Comparison of ENCODE assay signal across 36 cellular contexts in the genomic region with DNA sequence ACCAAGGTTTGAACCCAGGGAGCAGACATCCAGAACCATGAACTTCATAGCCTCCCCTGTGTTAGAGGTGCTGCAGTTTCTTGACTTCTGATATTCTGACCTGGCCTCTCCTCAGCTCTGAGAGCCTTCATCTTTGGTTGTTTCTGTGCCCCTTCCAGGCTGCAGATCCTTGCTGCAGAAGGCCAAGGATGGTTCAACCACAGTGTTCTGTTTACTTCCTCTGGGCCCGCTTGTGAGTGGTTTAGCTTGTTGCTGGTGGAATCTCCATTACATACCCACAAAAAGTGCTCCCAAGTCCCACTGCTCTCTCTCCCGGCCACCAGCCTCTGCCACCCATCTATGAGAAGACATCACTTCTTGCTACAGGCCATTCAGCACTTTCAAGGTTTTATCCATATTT. TPM values are rescaled to one million over a fixed set of nuclear protein-coding genes. Genes with fewer than 3 reads are reported as not detected.
"Had no signal": no experiment of that assay in that cellular context is flagged by ENCODE, and none has a peak within 500 bp of the region (broad histone marks: within the 10 kb centered on the region; RNA-seq: fewer than 3 reads in every experiment).

No MANE protein-coding gene starts in this region.

- H3K4me3 ChIP-seq: colonic mucosa, esophagus muscularis mucosa, gastroesophageal sphincter, heart left ventricle, hepatocyte, left lung, mucosa of descending colon, pancreas, skin epidermis, stomach, thyroid gland had no signal

- H3K27ac ChIP-seq: colonic mucosa, esophagus muscularis mucosa, foreskin keratinocyte, gastroesophageal sphincter, heart left ventricle, hepatocyte, left lung, neutrophil, pancreas, skin epidermis, stomach, thyroid gland had no signal

- H3K9me3 ChIP-seq: colonic mucosa, pancreas, thyroid gland had no signal

- H3K36me3 ChIP-seq: colonic mucosa, esophagus muscularis mucosa, gastroesophageal sphincter, heart left ventricle, pancreas, stomach, thyroid gland had no signal

- H3K27me3 ChIP-seq: colonic mucosa, esophagus muscularis mucosa, gastroesophageal sphincter, hepatocyte, neutrophil, pancreas, thyroid gland had no signal

- H3K4me1 ChIP-seq: colonic mucosa, foreskin keratinocyte, left lung, pancreas, thyroid gland had no signal

- H3K4me2 ChIP-seq: hepatocyte had no signal

- H3K79me2 ChIP-seq: hepatocyte had no signal

- ATAC-seq: foreskin keratinocyte; gastroesophageal sphincter; heart left ventricle; left cardiac atrium; left lung; mucosa of descending colon; natural killer cell treated with Interleukin-12 subunit alpha and Interleukin-12 subunit beta and Interleukin-15 and Interleukin-18, amount 100 ng/mL, for 72 hours; pancreas had no signal

- DNase-seq: colonic mucosa; effector memory CD4-positive, alpha-beta T cell; foreskin keratinocyte; heart left ventricle; left cardiac atrium; left lung; mesenchymal stem cell; mucosa of descending colon; naive B cell; pancreas; stimulated activated CD4-positive, alpha-beta T cell treated with anti-CD3 and anti-CD28 coated beads, Interleukin-1b, Interleukin-23, amount 100 ng/mL, for 48 hours; stimulated activated CD4-positive, alpha-beta T cell treated with anti-CD3 and anti-CD28 coated beads, Interleukin-4, amount 100 ng/mL, for 1 hour; stimulated activated CD8-positive, alpha-beta memory T cell treated with anti-CD3 and anti-CD28 coated beads, Interleukin-4, amount 100 ng/mL, for 48 hours; stimulated activated naive CD4-positive, alpha-beta T cell treated with Interleukin-2 at 50 U/mL for 16 hours; stomach; thyroid gland; trophoblast cell had no signal

RNA-seq across cellular contexts. Expression of gene SLC2A7, which starts 9.0 kb away (rescaled TPM):
- total RNA-seq: chondrocyte; colonic mucosa; endothelial cell of umbilical vein; epithelial cell of proximal tubule; esophagus muscularis mucosa; fibroblast of lung; foreskin keratinocyte; kidney epithelial cell; left cardiac atrium; lower leg skin; lung microvascular endothelial cell; mesothelial cell of epicardium; mucosa of descending colon; natural killer cell treated with Interleukin-12 subunit alpha and Interleukin-12 subunit beta and Interleukin-15 and Interleukin-18, amount 100 ng/mL, for 72 hours; neural crest cell; omental fat pad; pancreas; progenitor cell of endocrine pancreas; stomach; subcutaneous adipose tissue; temporal lobe had no signal
- polyA plus RNA-seq: endothelial cell of umbilical vein, fibroblast of lung, foreskin keratinocyte, pancreas, stomach had no signal

RNA-seq across cellular contexts. Expression of gene SLC2A5, which starts 34.2 kb away (rescaled TPM):
- total RNA-seq: endothelial cell of umbilical vein; epithelial cell of proximal tubule; kidney epithelial cell; natural killer cell treated with Interleukin-12 subunit alpha and Interleukin-12 subunit beta and Interleukin-15 and Interleukin-18, amount 100 ng/mL, for 72 hours; neural crest cell; progenitor cell of endocrine pancreas had no signal
- polyA plus RNA-seq: endothelial cell of umbilical vein had no signal
